19 cellular contexts compared by ENCODE assay signal in the genomic region with DNA sequence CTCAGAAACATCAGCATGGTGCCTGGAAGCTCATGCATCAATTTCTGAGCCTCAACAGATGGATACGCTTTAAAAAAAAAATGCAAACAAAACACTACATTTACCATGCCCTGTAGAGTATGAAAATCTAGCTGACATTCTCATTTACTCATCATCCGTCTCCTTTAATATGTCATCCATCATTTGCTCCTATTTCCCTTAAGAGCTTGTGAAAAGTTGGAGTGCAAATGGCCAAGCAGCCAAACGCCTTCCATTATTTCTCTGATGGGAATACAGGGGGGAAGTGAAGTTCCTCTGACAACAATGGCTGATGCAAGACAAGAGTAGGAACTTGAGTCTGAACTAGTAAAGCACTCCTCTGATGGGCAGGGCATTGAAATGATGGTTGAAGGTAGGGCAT.
DNase-seq lines count a peak whose midpoint lies in the region; ATAC-seq, FAIRE-seq and TF ChIP-seq lines count a peak whose summit lies in the region.
"Had no signal": no experiment of that assay in that cellular context is flagged by ENCODE, and none has a peak within 500 bp of the region (broad histone marks: within the 10 kb centered on the region; RNA-seq: fewer than 3 reads in every experiment).

No MANE protein-coding gene starts in this region.

- peak; percentile 13 for FAIRE-seq in A549 (lab: Jason Lieb, UNC)
- no peak for FAIRE-seq in H1 (lab: Jason Lieb, UNC)
- FAIRE-seq: GM12878, GM19239 had no signal

- H2AK5ac ChIP-seq in H1 (ENCODE audit: low read depth, low read length) (no peak overlapping the region), neuronal stem cell (ENCODE audit: low read depth, low read length) (no peak overlapping the region)

- H2AFZ ChIP-seq in H1 (ENCODE audit: low read length) (peak overlapping the region; percentile 44; the same call in 1 of the 2 replicates), neuronal stem cell (ENCODE audit: low read length) (peak overlapping the region; percentile 3)

- H3K79me1 ChIP-seq in H1 (ENCODE audit: low read depth, low read length) (no peaks in the 10 kb centered on the region), neuronal stem cell (ENCODE audit: low read depth, low read length) (no peaks in the 10 kb centered on the region)

- no peaks in the 10 kb centered on the region for H3K27me3 ChIP-seq in H1 (replicated peaks in 1 of 4; ENCODE audit: control insufficient read depth in 3 of 4, extremely low read depth in 1 of 4, insufficient read depth in 3 of 4, low read length in 3 of 4)
- H3K27me3 ChIP-seq in neuronal stem cell (ENCODE audit: control insufficient read depth in 3 of 3, insufficient read depth in 3 of 3, low read depth in 1 of 3, low read length in 3 of 3): no peaks in the 10 kb centered on the region
- H3K27me3 ChIP-seq: BLaER1 had no signal

- no peak overlapping the region for H2BK12ac ChIP-seq in H1 (ENCODE audit: low read depth, low read length)
- H2BK12ac ChIP-seq in neuronal stem cell (ENCODE audit: low read length): no peak overlapping the region

- ATAC-seq in A549 (no peak), GM21717 (IDR thresholded peaks at IDR 0.05; ENCODE audit: unreplicated experiment) (no peak)
- ATAC-seq: CD8-positive, alpha-beta T cell; GM12878; HCT116 had no signal

- no peaks in the 10 kb centered on the region for H3K79me2 ChIP-seq in H1 (ENCODE audit: control insufficient read depth in 1 of 2, insufficient read depth in 2 of 2, low read length in 2 of 2)

- CTCF ChIA-PET in A549 (lab: Yijun Ruan, JAX) (no interaction called here), H1 (lab: Charles Lee; ENCODE audit: partially characterized antibody) (interaction anchor here (0.6 to 0.9 kb wide), 2 partner anchors 340 to 568 kb away, joined by 3 read pairs; no protein-coding TSS in a partner anchor)

- H3K56ac ChIP-seq in H1 (replicated peaks; ENCODE audit: insufficient read length, low read depth, low read length): no peak overlapping the region

- H3K9me3 ChIP-seq in A549 (no peaks in the 10 kb centered on the region), H1 (ENCODE audit: insufficient read depth in 2 of 2, low read depth in 1 of 2, low read length in 1 of 2) (no peaks in the 10 kb centered on the region), neuronal stem cell (replicated peaks in 1 of 2; ENCODE audit: control insufficient read depth in 2 of 2, insufficient read depth in 1 of 2, low read depth in 1 of 2, low read length in 2 of 2) (peaks cover 0 to 6% of the 10 kb centered on the region in 2 donors)
- H3K9me3 ChIP-seq: BLaER1, Caco-2 had no signal

- DNase-seq in A549 (ENCODE audit: low read depth in 1 of 2, low spot score in 1 of 2) (no peak), NCI-H69 (lab: John Stamatoyannopoulos, UW) (peak; percentile 19), H1 (ENCODE audit: low read depth in 1 of 2, low spot score in 2 of 2) (no peak), neuronal stem cell (ENCODE audit: low spot score) (no peak), Kasumi-1 (lab: John Stamatoyannopoulos, UW) (no peak)
- DNase-seq: Caco-2; CD4-positive, CD25-positive, alpha-beta regulatory T cell; CD8-positive, alpha-beta T cell; DMS 273 treated with DMSO at 0.1 percent for 48 hours; DMS79; EL; GDM1; H9 had no signal

- no peak overlapping the region for H3K18ac ChIP-seq in H1 (ENCODE audit: extremely low read depth, low read length)
- H3K18ac ChIP-seq in neuronal stem cell (ENCODE audit: low read length): no peak overlapping the region

- H3K23me2 ChIP-seq in H1 (ENCODE audit: low read depth, low read length): no peaks in the 10 kb centered on the region

- no peak overlapping the region for H2BK120ac ChIP-seq in H1 (replicated peaks; ENCODE audit: low read depth, low read length)
- H2BK120ac ChIP-seq in neuronal stem cell (ENCODE audit: low read depth, low read length): no peak overlapping the region

- TF ChIP-seq CTCF in A549 (IDR thresholded peaks at IDR 0.05): no peak
- TF ChIP-seq CTCF in H1 (IDR thresholded peaks at IDR 0.05; ENCODE audit: control extremely low read depth in 1 of 3, insufficient read depth in 1 of 3, low read depth in 1 of 3, low read length in 3 of 3): no peak

- no peak overlapping the region for H4K5ac ChIP-seq in H1 (ENCODE audit: insufficient read length, low read depth, low read length)

- H3K36me3 ChIP-seq in H1 (ENCODE audit: control insufficient read depth in 2 of 4, insufficient read depth in 4 of 4, low read length in 3 of 4) (no peaks in the 10 kb centered on the region), neuronal stem cell (replicated peaks in 1 of 2; ENCODE audit: control insufficient read depth in 2 of 2, insufficient read depth in 2 of 2, low read length in 2 of 2) (no peaks in the 10 kb centered on the region)
- H3K36me3 ChIP-seq: BLaER1 had no signal

- no peak overlapping the region for H3K9ac ChIP-seq in H1 (replicated peaks in 1 of 4; ENCODE audit: extremely low read depth in 1 of 4, low read depth in 3 of 4, low read length in 3 of 4)
- H3K9ac ChIP-seq in neuronal stem cell (ENCODE audit: low read depth, low read length, poor library complexity): no peak overlapping the region
- H3K9ac ChIP-seq: BLaER1 had no signal

- TF ChIP-seq POLR2A in A549 (IDR thresholded peaks at IDR 0.05; ENCODE audit: low read length): no peak
- TF ChIP-seq POLR2A in H1 (IDR thresholded peaks at IDR 0.05; ENCODE audit: control extremely low read depth in 1 of 2, low read depth in 2 of 2, low read length in 2 of 2): no peak

- no peak overlapping the region for H2BK20ac ChIP-seq in H1 (ENCODE audit: low read length)

- TF ChIP-seq RAD21 in A549 (conservative IDR thresholded peaks at IDR 0.05 in 1 of 2, IDR thresholded peaks at IDR 0.05 in 1 of 2) (no peak), H1 (IDR thresholded peaks at IDR 0.05 in 1 of 2, conservative IDR thresholded peaks at IDR 0.05 in 1 of 2; ENCODE audit: low read depth in 2 of 2, low read length in 2 of 2) (no peak)

- no peaks in the 10 kb centered on the region for H4K20me1 ChIP-seq in H1 (replicated peaks in 1 of 2; ENCODE audit: control insufficient read depth in 1 of 2, insufficient read depth in 2 of 2, low read length in 2 of 2)
- H4K20me1 ChIP-seq: BLaER1 had no signal

- H3K23ac ChIP-seq in H1 (ENCODE audit: insufficient read length) (no peak overlapping the region), neuronal stem cell (ENCODE audit: low read depth, low read length, poor library complexity) (no peak overlapping the region)

- no peak overlapping the region for H3K4me3 ChIP-seq in A549
- no peak overlapping the region for H3K4me3 ChIP-seq in H1 (ENCODE audit: extremely low read depth in 1 of 4, insufficient read depth in 2 of 4, low read depth in 3 of 4, low read length in 4 of 4)
- no peak overlapping the region for H3K4me3 ChIP-seq in neuronal stem cell (ENCODE audit: low read length in 2 of 2)
- H3K4me3 ChIP-seq: BLaER1, GM12878 had no signal

- no peak overlapping the region for H4K8ac ChIP-seq in H1 (ENCODE audit: extremely low read depth, insufficient read depth, low read length)
- no peak overlapping the region for H4K8ac ChIP-seq in neuronal stem cell (ENCODE audit: low read depth, low read length)

- H3K4me1 ChIP-seq in A549 (peaks cover 11% of the 10 kb centered on the region; the same call in 2 of the 3 replicates), H1 (replicated peaks in 1 of 4; ENCODE audit: control insufficient read depth in 3 of 4, insufficient read depth in 4 of 4, low read length in 3 of 4) (no peaks in the 10 kb centered on the region), neuronal stem cell (ENCODE audit: control insufficient read depth in 2 of 2, insufficient read depth in 1 of 2, low read depth in 1 of 2, low read length in 2 of 2) (peaks cover 0 to 1% of the 10 kb centered on the region in 2 donors)
- H3K4me1 ChIP-seq: BLaER1, Caco-2 had no signal

- H3K14ac ChIP-seq in H1 (ENCODE audit: insufficient read length): no peak overlapping the region
- H3K14ac ChIP-seq in neuronal stem cell (ENCODE audit: low read length): no peak overlapping the region

- H4K91ac ChIP-seq in H1 (replicated peaks; ENCODE audit: insufficient read length, low read length) (no peak overlapping the region), neuronal stem cell (ENCODE audit: low read depth, low read length, poor library complexity) (no peak overlapping the region)

- H3K4ac ChIP-seq in H1 (replicated peaks; ENCODE audit: insufficient read length, low read depth, low read length): no peak overlapping the region
- H3K4ac ChIP-seq in neuronal stem cell (ENCODE audit: low read length): no peak overlapping the region

- H2BK15ac ChIP-seq in H1 (ENCODE audit: low read length) (no peak overlapping the region), neuronal stem cell (ENCODE audit: low read length) (no peak overlapping the region)

- H3K27ac ChIP-seq in A549: peak overlapping the region in 1 of 2 experiments; percentile 12; a peak in 1 of 6 replicates
- no peak overlapping the region for H3K27ac ChIP-seq in H1 (ENCODE audit: low read depth, low read length)
- H3K27ac ChIP-seq in neuronal stem cell (replicated peaks; ENCODE audit: low read length): no peak overlapping the region
- H3K27ac ChIP-seq: BLaER1, C4-2B had no signal

- H2BK5ac ChIP-seq in H1 (ENCODE audit: low read depth, low read length): no peak overlapping the region
- no peak overlapping the region for H2BK5ac ChIP-seq in neuronal stem cell (ENCODE audit: low read length)

- 90% methylated on average over 3 of the region's 3 CpGs for WGBS in A549 (ENCODE audit: missing lambda C conversion rate)
- WGBS in H1 (ENCODE audit: extremely low coverage in 1 of 2, insufficient coverage in 1 of 2, insufficient read length in 1 of 2, insufficient replicate concordance in 2 of 2, low coverage in 1 of 2, low lambda C conversion rate in 2 of 2, missing lambda C conversion rate in 1 of 2), 2 experiments: 90% methylated on average over 3 of the region's 3 CpGs; no CpG with 5 or more reads in 1 of the 2 experiments
- no CpG with 5 or more reads among the region's 3 CpGs for WGBS in neuronal stem cell (ENCODE audit: extremely low coverage in 2 of 2, insufficient read length in 2 of 2, insufficient replicate concordance in 1 of 2), 2 donors

- POLR2A ChIA-PET in A549 (lab: Yijun Ruan, JAX): no interaction called here
- POLR2A ChIA-PET in H1 (lab: Charles Lee; ENCODE audit: partially characterized antibody): no interaction called here

- TF ChIP-seq EP300 in A549 (IDR thresholded peaks at IDR 0.05) (no peak), H1 (IDR thresholded peaks at IDR 0.05; ENCODE audit: borderline replicate concordance in 1 of 2, low read depth in 2 of 2, low read length in 2 of 2) (no peak)

- H3K4me2 ChIP-seq in A549: no peak overlapping the region
- no peak overlapping the region for H3K4me2 ChIP-seq in H1 (ENCODE audit: insufficient read depth in 1 of 2, low read depth in 2 of 2, low read length in 2 of 2)
- H3K4me2 ChIP-seq in neuronal stem cell (ENCODE audit: insufficient read depth, low read length, poor library complexity, severe bottlenecking): no peak overlapping the region
- H3K4me2 ChIP-seq: BLaER1 had no signal

TF ChIP-seq in A549, 52 proteins besides CTCF, POLR2A, EP300 and RAD21 (continues in another document):
- TF ChIP-seq FOXS1 (CRISPR knock-in tag; IDR thresholded peaks at IDR 0.05) (no peak), CEBPB (IDR thresholded peaks at IDR 0.05) (no peak)

TF ChIP-seq in H1, 55 proteins besides CTCF, POLR2A, EP300 and RAD21 (continues in another document):
- no peak for TF ChIP-seq CBX8 (IDR thresholded peaks at IDR 0.05; ENCODE audit: borderline replicate concordance, low read depth, low read length)
- no peak for TF ChIP-seq JUN (IDR thresholded peaks at IDR 0.05; ENCODE audit: low read depth, low read length)
